In genomic region chrX:72105436-72105835, GRCh38 we compare ENCODE assay signal across 13 cellular contexts. TPM values are rescaled to one million over a fixed set of nuclear protein-coding genes. Genes with fewer than 3 reads are reported as not detected.
A peak's percentile ranks its signal among the peaks of the same experiment; 100 is the strongest.
DNase-seq lines count a peak whose midpoint lies in the region; ATAC-seq, FAIRE-seq and TF ChIP-seq lines count a peak whose summit lies in the region.
"Had no signal": no experiment of that assay in that cellular context is flagged by ENCODE, and none has a peak within 500 bp of the region (broad histone marks: within the 10 kb centered on the region; RNA-seq: fewer than 3 reads in every experiment).

No MANE protein-coding gene starts in this region.

- peak; percentile 50 for ATAC-seq in HG03135 (IDR thresholded peaks at IDR 0.05; ENCODE audit: unreplicated experiment)
- ATAC-seq in activated CD8-positive, alpha-beta T cell treated with anti-CD3 and anti-CD28 coated beads, Interleukin-2, amount 10 ng/mL, durations not matched to agents 7 days and 5 days: peak; percentile 77

- no peak overlapping the region for H3K27ac ChIP-seq in right atrium auricular region
- H3K27ac ChIP-seq in uterus: no peak overlapping the region
- H3K27ac ChIP-seq: epithelial cell of prostate had no signal

- DNase-seq in CD14-positive monocyte (ENCODE audit: low spot score) (peak; percentile 55), GM19239 (ENCODE audit: insufficient read length, low spot score) (peak; percentile 13), Caco-2 (no peak), right atrium auricular region (ENCODE audit: low spot score) (no peak), HuH-7 (ENCODE audit: low spot score) (no peak), uterus (no peak)
- peak; percentile 79 for DNase-seq in activated CD8-positive, alpha-beta T cell treated with anti-CD3 and anti-CD28 coated beads, Interleukin-2, amount 10 ng/mL, durations not matched to agents 7 days and 5 days
- DNase-seq: activated CD8-positive, alpha-beta memory T cell treated with anti-CD3 and anti-CD28 coated beads for 24 hours; NCI-H69 had no signal

- H3K4me3 Mint-ChIP-seq in CD14-positive monocyte (peak overlapping the region in 1 of 2 donors; percentile 42), Caco-2 (ENCODE audit: unreplicated experiment) (no peak overlapping the region)
- peak overlapping the region; percentile 15 for H3K4me3 Mint-ChIP-seq in activated CD8-positive, alpha-beta T cell treated with anti-CD3 and anti-CD28 coated beads, Interleukin-2, amount 10 ng/mL, durations not matched to agents 7 days and 5 days

- TF ChIP-seq POLR2A in uterus (IDR thresholded peaks at IDR 0.05): no peak

- H3K27me3 Mint-ChIP-seq in CD14-positive monocyte (ENCODE audit: low read depth in 3 of 3) (peaks cover 0 to 34% (median 0%) of the 10 kb centered on the region in 3 donors), Caco-2 (ENCODE audit: insufficient read depth, unreplicated experiment) (no peaks in the 10 kb centered on the region)
- H3K27me3 Mint-ChIP-seq in activated CD8-positive, alpha-beta T cell treated with anti-CD3 and anti-CD28 coated beads, Interleukin-2, amount 10 ng/mL, durations not matched to agents 7 days and 5 days (ENCODE audit: low read depth): peaks cover 51% of the 10 kb centered on the region

- peak; percentile 95 for FAIRE-seq in GM19239 (lab: Jason Lieb, UNC)
- FAIRE-seq: H1 had no signal

- H3K27ac Mint-ChIP-seq in CD14-positive monocyte (peak overlapping the region; percentile 69 to 96 (median 87)), Caco-2 (ENCODE audit: unreplicated experiment) (no peak overlapping the region)
- no peak overlapping the region for H3K27ac Mint-ChIP-seq in activated CD8-positive, alpha-beta T cell treated with anti-CD3 and anti-CD28 coated beads, Interleukin-2, amount 10 ng/mL, durations not matched to agents 7 days and 5 days

- TF ChIP-seq CTCF in CD14-positive monocyte (IDR thresholded peaks at IDR 0.05) (no peak), Caco-2 (IDR thresholded peaks at IDR 0.05; ENCODE audit: insufficient read depth in 1 of 2, low read depth in 1 of 2, low read length in 1 of 2, severe bottlenecking in 1 of 2, unreplicated experiment in 1 of 2) (no peak), right atrium auricular region (IDR thresholded peaks at IDR 0.05) (no peak), uterus (IDR thresholded peaks at IDR 0.05) (no peak)

- H3K9me3 Mint-ChIP-seq in CD14-positive monocyte (peaks cover 0 to 12% (median 2%) of the 10 kb centered on the region in 7 donors), Caco-2 (ENCODE audit: unreplicated experiment) (no peaks in the 10 kb centered on the region)
- H3K9me3 Mint-ChIP-seq in activated CD8-positive, alpha-beta T cell treated with anti-CD3 and anti-CD28 coated beads, Interleukin-2, amount 10 ng/mL, durations not matched to agents 7 days and 5 days (ENCODE audit: insufficient read depth): no peaks in the 10 kb centered on the region

- H3K27me3 ChIP-seq in Caco-2 (replicated peaks; ENCODE audit: control insufficient read depth, insufficient read depth, low read length): no peaks in the 10 kb centered on the region
- H3K27me3 ChIP-seq in right atrium auricular region: no peaks in the 10 kb centered on the region
- no peaks in the 10 kb centered on the region for H3K27me3 ChIP-seq in uterus

- H3K4me3 ChIP-seq in Caco-2 (ENCODE audit: low read depth, low read length) (no peak overlapping the region), right atrium auricular region (no peak overlapping the region), uterus (no peak overlapping the region)
- H3K4me3 ChIP-seq: BLaER1 treated with 17β-estradiol and CSF1 and Interleukin-3, amounts not matched to agents 10 nM and 100 nM had no signal

- intact Hi-C loops in CD14-positive monocyte (cut with micrococcal nuclease): no loop called here
- intact Hi-C loops in Caco-2 (cut with micrococcal nuclease; ENCODE audit: unreplicated experiment): no loop called here
- intact Hi-C loops in uterus (cut with DNase I; ENCODE audit: low total_unique reads): no loop called here

- H3K4me1 Mint-ChIP-seq in CD14-positive monocyte (peaks cover 71% of the 10 kb centered on the region), Caco-2 (ENCODE audit: low read depth, unreplicated experiment) (no peaks in the 10 kb centered on the region)
- H3K4me1 Mint-ChIP-seq in activated CD8-positive, alpha-beta T cell treated with anti-CD3 and anti-CD28 coated beads, Interleukin-2, amount 10 ng/mL, durations not matched to agents 7 days and 5 days (ENCODE audit: low read depth): peaks cover 47% of the 10 kb centered on the region

- CTCF ChIA-PET in activated CD8-positive, alpha-beta T cell treated with anti-CD3 and anti-CD28 coated beads, Interleukin-2, amount 10 ng/mL, durations not matched to agents 7 days and 5 days (lab: Charles Lee): interaction anchor here (1.0 to 1.4 kb wide), 3 partner anchors 20 to 84 kb away, joined by 3 read pairs; no protein-coding TSS in a partner anchor
- CTCF ChIA-PET in Caco-2 (lab: Charles Lee): no interaction called here

- H3K36me3 Mint-ChIP-seq in CD14-positive monocyte (peaks cover 27 to 37% of the 10 kb centered on the region in 2 donors), Caco-2 (ENCODE audit: insufficient read depth, unreplicated experiment) (no peaks in the 10 kb centered on the region)
- no peaks in the 10 kb centered on the region for H3K36me3 Mint-ChIP-seq in activated CD8-positive, alpha-beta T cell treated with anti-CD3 and anti-CD28 coated beads, Interleukin-2, amount 10 ng/mL, durations not matched to agents 7 days and 5 days (ENCODE audit: low read depth)

- BruUV-seq in Caco-2 (replicated peaks; lab: Mats Ljungman, UMichigan): no TSS peak

- H3K9me3 ChIP-seq in Caco-2 (no peaks in the 10 kb centered on the region), right atrium auricular region (no peaks in the 10 kb centered on the region), uterus (no peaks in the 10 kb centered on the region)
- H3K9me3 ChIP-seq: BLaER1 treated with 17β-estradiol and CSF1 and Interleukin-3, amounts not matched to agents 10 nM and 100 nM had no signal

- POLR2A ChIA-PET in activated CD8-positive, alpha-beta T cell treated with anti-CD3 and anti-CD28 coated beads, Interleukin-2, amount 10 ng/mL, durations not matched to agents 7 days and 5 days (lab: Charles Lee): no interaction called here
- POLR2A ChIA-PET in Caco-2 (lab: Charles Lee): no interaction called here

- H3K36me3 ChIP-seq in Caco-2 (ENCODE audit: control insufficient read depth, insufficient read depth, low read length) (no peaks in the 10 kb centered on the region), right atrium auricular region (no peaks in the 10 kb centered on the region), uterus (no peaks in the 10 kb centered on the region)
- H3K36me3 ChIP-seq: BLaER1 treated with 17β-estradiol and CSF1 and Interleukin-3, amounts not matched to agents 10 nM and 100 nM had no signal

- H3K4me1 ChIP-seq in Caco-2: no peaks in the 10 kb centered on the region
- H3K4me1 ChIP-seq in right atrium auricular region: no peaks in the 10 kb centered on the region
- no peaks in the 10 kb centered on the region for H3K4me1 ChIP-seq in uterus

RNA-seq across cellular contexts. Expression of gene RTL5, which starts 26.3 kb away (rescaled TPM):
- polyA plus RNA-seq in CD14-positive monocyte: under 1 TPM; 0.24 to 0.59 TPM
- under 1 TPM; 0.05 to 0.08 TPM for total RNA-seq in activated CD8-positive, alpha-beta T cell treated with anti-CD3 and anti-CD28 coated beads, Interleukin-2, amount 10 ng/mL, durations not matched to agents 7 days and 5 days
- 2.2 and 2.5 TPM in 2 replicates for total RNA-seq in Caco-2 (2022)
- total RNA-seq in right atrium auricular region: 1 to 10 TPM; 1.5 to 3.0 TPM
- 10 to 100 TPM in 1 of 4 donors, 1 to 10 TPM in 3; 2.3 to 23.3 (median 6.1) TPM for total RNA-seq in uterus

Comparison
In these comparisons a context has a peak if more than half of its experiments do, and no peak if none do; other contexts are left out.
1. DNase-seq: peak in CD14-positive monocyte (single experiment), GM19239 (single experiment) and activated CD8-positive, alpha-beta T cell treated with anti-CD3 and anti-CD28 coated beads, Interleukin-2, amount 10 ng/mL, durations not matched to agents 7 days and 5 days (single experiment); none in Caco-2 (0 of 2), right atrium auricular region (single experiment), HuH-7 (single experiment) and uterus (0 of 2).
2. H3K27ac Mint-ChIP-seq: peak in CD14-positive monocyte (7 of 7); none in activated CD8-positive, alpha-beta T cell treated with anti-CD3 and anti-CD28 coated beads, Interleukin-2, amount 10 ng/mL, durations not matched to agents 7 days and 5 days (single experiment) and Caco-2 (single experiment).